8 cellular contexts compared by ENCODE assay signal in the genomic region with DNA sequence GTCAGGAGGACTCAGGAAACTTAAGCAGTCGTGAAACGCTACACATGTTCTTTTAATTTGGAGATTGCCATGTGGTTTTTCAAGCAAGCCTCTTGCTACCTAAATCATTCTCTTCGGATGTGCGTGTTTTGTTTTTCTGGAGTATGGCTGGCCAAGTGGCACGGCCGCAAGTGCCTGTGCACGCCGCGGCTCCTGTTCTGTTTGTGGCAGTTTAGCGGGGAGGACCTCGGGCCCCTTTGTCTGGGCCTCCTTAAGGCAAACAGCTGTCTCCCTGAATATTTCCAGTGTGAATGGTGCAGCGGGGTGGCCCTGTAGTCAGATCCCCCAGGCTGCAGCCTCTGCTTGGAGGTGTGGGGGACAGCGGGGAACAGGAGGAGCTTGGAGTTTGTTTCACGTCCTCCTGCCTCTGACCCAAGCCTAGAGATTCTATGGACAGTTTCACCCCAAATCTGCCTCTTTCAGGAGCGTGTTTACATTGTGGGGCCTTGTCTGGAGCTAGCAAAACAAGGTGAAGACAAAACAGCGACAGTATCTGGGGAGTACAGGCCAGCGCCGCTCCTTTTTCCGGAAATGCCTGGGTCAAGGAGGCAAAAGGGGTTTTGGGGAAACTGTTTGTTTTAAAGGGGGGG. TPM values are rescaled to one million over a fixed set of nuclear protein-coding genes. Genes with fewer than 3 reads are reported as not detected.
DNase-seq lines count a peak whose midpoint lies in the region; ATAC-seq and TF ChIP-seq lines count a peak whose summit lies in the region.

No MANE protein-coding gene starts in this region.

- H3K36me3 ChIP-seq in brain microvascular endothelial cell (replicated peaks): no peaks in the 10 kb centered on the region
- no peaks in the 10 kb centered on the region for H3K36me3 ChIP-seq in urinary bladder (ENCODE audit: insufficient read depth)

- WGBS in lower leg skin, 2 donors: 19 to 20% methylated on average over 19 of the region's 19 CpGs
- WGBS in urinary bladder: 11% methylated on average over 19 of the region's 19 CpGs

- H3K27ac Mint-ChIP-seq in Calu3 (ENCODE audit: unreplicated experiment): peak overlapping the region; percentile 95

- DNase-seq in Calu3: no peak
- peak; percentile 58 for DNase-seq in LHCN-M2 (ENCODE audit: low read depth)
- peak; percentile 6 for DNase-seq in brain microvascular endothelial cell
- no peak for DNase-seq in lower leg skin (ENCODE audit: low spot score in 2 of 2)
- DNase-seq in GM13976 (ENCODE audit: low spot score): no peak
- DNase-seq in hippocampal formation (lab: John Stamatoyannopoulos, UW): no peak

- peaks cover 51% of the 10 kb centered on the region for H3K4me1 Mint-ChIP-seq in Calu3 (ENCODE audit: low read depth, unreplicated experiment)

- intact Hi-C loops in Calu3 (cut with micrococcal nuclease; ENCODE audit: unreplicated experiment) (loop anchor here (10.0 kb wide), 1 partner anchor 71 kb away; no protein-coding TSS in a partner anchor), lower leg skin (cut with DNase I; ENCODE audit: low total_unique reads) (no loop called here)

- no peaks in the 10 kb centered on the region for H3K9me3 Mint-ChIP-seq in Calu3 (ENCODE audit: low read depth, unreplicated experiment)

- in situ Hi-C loops in brain microvascular endothelial cell (cut with HindIII; ENCODE audit: low pct_ligation_motif_present, low sequenced_read_pairs) (no loop called here), GM13976 (cut with MboI; ENCODE audit: low sequenced_read_pairs, unreplicated experiment) (no loop called here)

- H3K27ac ChIP-seq in brain microvascular endothelial cell (peak overlapping the region; percentile 64), urinary bladder (ENCODE audit: low read depth) (no peak overlapping the region)

- CTCF ChIA-PET in Calu3 (lab: Charles Lee): interaction anchor here (0.6 to 1.4 kb wide), 4 partner anchors 16 to 325 kb away, joined by 3 to 7 read pairs (median 4); no protein-coding TSS in a partner anchor

- TSS peak; percentile 63 for BruUV-seq in Calu3 (replicated peaks; lab: Mats Ljungman, UMichigan)

- no peaks in the 10 kb centered on the region for H3K4me1 ChIP-seq in urinary bladder (ENCODE audit: insufficient read depth)

- ATAC-seq in GM21723 (IDR thresholded peaks at IDR 0.05; ENCODE audit: unreplicated experiment): no peak

- H3K36me3 Mint-ChIP-seq in Calu3 (ENCODE audit: insufficient read depth, unreplicated experiment): peaks cover 39% of the 10 kb centered on the region

- TF ChIP-seq POLR2A in lower leg skin (IDR thresholded peaks at IDR 0.05): no peak

- no peaks in the 10 kb centered on the region for H3K27me3 Mint-ChIP-seq in Calu3 (ENCODE audit: unreplicated experiment)

- H3K27me3 ChIP-seq in brain microvascular endothelial cell (replicated peaks): no peaks in the 10 kb centered on the region

- TF ChIP-seq CTCF in Calu3 (IDR thresholded peaks at IDR 0.05; ENCODE audit: unreplicated experiment) (no peak), brain microvascular endothelial cell (IDR thresholded peaks at IDR 0.05; ENCODE audit: low read depth, low read length, missing control alignments) (no peak), lower leg skin (IDR thresholded peaks at IDR 0.05) (no peak), GM13976 (IDR thresholded peaks at IDR 0.05; ENCODE audit: borderline replicate concordance, control extremely low read depth, extremely low read depth, insufficient read depth, missing control alignments) (no peak)

- H3K4me3 ChIP-seq in brain microvascular endothelial cell (ENCODE audit: low read depth, low read length) (peak overlapping the region; percentile 61), lower leg skin (ENCODE audit: low read depth, poor library complexity, severe bottlenecking) (peak overlapping the region; percentile 30), urinary bladder (ENCODE audit: low read depth, low read length) (peak overlapping the region; percentile 85)

- peak overlapping the region; percentile 98 for H3K4me3 Mint-ChIP-seq in Calu3 (ENCODE audit: low read depth, unreplicated experiment)

RNA-seq across cellular contexts. Expression of gene LRP5, which starts 1.3 kb away (rescaled TPM):
- total RNA-seq in Calu3 (2022): 64.8 and 82.0 TPM in 2 replicates
- 12.4 and 17.2 TPM in 2 replicates for total RNA-seq in LHCN-M2 (2014; rRNA removed)
- 15.3 TPM for polyA plus RNA-seq in LHCN-M2 (2012)
- total RNA-seq in lower leg skin: 10 to 100 TPM; 25.0 to 53.5 (median 29.3) TPM
- 30.8 TPM for total RNA-seq in urinary bladder
- polyA plus RNA-seq in urinary bladder: 54.8 TPM

RNA-seq across cellular contexts. Expression of gene C11orf24, which starts 41.9 kb away (rescaled TPM):
- total RNA-seq in Calu3 (2022): 46.3 and 52.3 TPM in 2 replicates
- total RNA-seq in LHCN-M2 (2014; rRNA removed): 58.2 and 66.7 TPM in 2 replicates
- 63.7 TPM for polyA plus RNA-seq in LHCN-M2 (2012)
- 10 to 100 TPM; 12.5 to 37.8 (median 16.2) TPM for total RNA-seq in lower leg skin
- total RNA-seq in urinary bladder: 21.7 TPM
- 29.0 TPM for polyA plus RNA-seq in urinary bladder

Comparison
In these comparisons a context has a peak if more than half of its experiments do, and no peak if none do; other contexts are left out.
1. DNase-seq: peak in LHCN-M2 (single experiment) and brain microvascular endothelial cell (single experiment); none in Calu3 (single experiment), lower leg skin (0 of 2), GM13976 (single experiment) and hippocampal formation (0 of 2).
2. H3K4me3 ChIP-seq: peak in every context shown above with its lines; median percentile 85 in urinary bladder; 61 in brain microvascular endothelial cell; 30 in lower leg skin.